ENCODE assay signal across 13 cellular contexts in the genomic region with DNA sequence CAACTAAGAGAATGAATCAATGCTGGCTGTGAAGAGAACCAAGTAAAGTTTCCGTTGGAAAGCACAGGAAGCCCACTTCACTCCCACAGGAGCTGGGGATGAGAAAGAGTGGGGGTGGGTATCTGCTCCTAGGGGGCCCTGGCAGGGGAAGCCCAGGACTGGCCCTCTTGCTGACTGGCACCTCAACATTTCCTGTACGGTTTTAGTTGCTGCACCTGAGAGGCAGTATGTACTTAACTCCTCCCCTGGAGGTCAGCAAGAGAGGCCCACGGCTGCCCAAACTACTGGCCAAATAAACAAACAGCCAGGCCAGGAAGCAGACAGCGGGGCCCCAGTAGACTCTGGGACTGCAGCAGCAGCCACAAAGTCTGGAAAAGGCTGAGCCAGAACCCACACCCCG. TPM values are rescaled to one million over a fixed set of nuclear protein-coding genes. Genes with fewer than 3 reads are reported as not detected.
DNase-seq lines count a peak whose midpoint lies in the region; ATAC-seq and TF ChIP-seq lines count a peak whose summit lies in the region.
"Had no signal": no experiment of that assay in that cellular context is flagged by ENCODE, and none has a peak within 500 bp of the region (broad histone marks: within the 10 kb centered on the region; RNA-seq: fewer than 3 reads in every experiment).

No MANE protein-coding gene starts in this region.

- peaks cover 24 to 51% (median 43%) of the 10 kb centered on the region in 10 experiments for H3K4me1 ChIP-seq in BLaER1 treated with 17β-estradiol and CSF1 and Interleukin-3, amounts not matched to agents 10 nM and 100 nM
- peaks cover 12% of the 10 kb centered on the region for H3K4me1 ChIP-seq in hepatocyte (ENCODE audit: insufficient read depth)
- H3K4me1 ChIP-seq in osteoblast (ENCODE audit: insufficient read depth, low read length): peaks cover 4% of the 10 kb centered on the region
- H3K4me1 ChIP-seq: colonic mucosa had no signal

- H2AFZ ChIP-seq in hepatocyte (no peak overlapping the region), osteoblast (ENCODE audit: low read length) (peak overlapping the region; percentile 36)

- peak overlapping the region in 8 of 11 experiments; percentile 18 to 49 (median 30); a peak in 8 of 22 replicates for H3K9ac ChIP-seq in BLaER1 treated with 17β-estradiol and CSF1 and Interleukin-3, amounts not matched to agents 10 nM and 100 nM

- TF ChIP-seq CTCF in hepatocyte (IDR thresholded peaks at IDR 0.05; ENCODE audit: poor library complexity) (no peak), osteoblast (IDR thresholded peaks at IDR 0.05; ENCODE audit: extremely low read depth, low read depth, low read length) (no peak)

- peak overlapping the region; percentile 68 to 87 (median 76) for H3K4me2 ChIP-seq in BLaER1 treated with 17β-estradiol and CSF1 and Interleukin-3, amounts not matched to agents 10 nM and 100 nM
- H3K4me2 ChIP-seq in hepatocyte: peak overlapping the region; percentile 41
- H3K4me2 ChIP-seq in osteoblast (ENCODE audit: insufficient read depth, low read length): no peak overlapping the region

- no peaks in the 10 kb centered on the region for H3K27me3 ChIP-seq in BLaER1 treated with 17β-estradiol and CSF1 and Interleukin-3, amounts not matched to agents 10 nM and 100 nM
- H3K27me3 ChIP-seq in hepatocyte (no peaks in the 10 kb centered on the region), osteoblast (ENCODE audit: insufficient read depth, low read length) (no peaks in the 10 kb centered on the region)
- H3K27me3 ChIP-seq: colonic mucosa, stomach had no signal

- H3K79me2 ChIP-seq in hepatocyte: no peaks in the 10 kb centered on the region
- H3K79me2 ChIP-seq in osteoblast (ENCODE audit: insufficient read depth, low read length): no peaks in the 10 kb centered on the region

- DNase-seq in hepatocyte (ENCODE audit: low spot score) (peak; percentile 28), osteoblast (ENCODE audit: insufficient read length, low spot score, missing footprints) (peak; percentile 63), caudate nucleus (lab: John Stamatoyannopoulos, UW) (no peak), SK-N-DZ (ENCODE audit: low spot score) (no peak), NCI-H2029 treated with DMSO at 0.1 percent for 48 hours (lab: John Stamatoyannopoulos, UW) (no peak)
- DNase-seq: activated CD4-positive, alpha-beta memory T cell treated with anti-CD3 and anti-CD28 coated beads for 36 hours; activated effector memory CD4-positive, alpha-beta T cell treated with Interleukin-2 at 50 U/mL for 16 hours; colonic mucosa; NCI-H69; stomach had no signal

- peaks cover 0 to 25% (median 15%) of the 10 kb centered on the region in 11 experiments; a peak in 15 of 22 replicates for H3K9me3 ChIP-seq in BLaER1 treated with 17β-estradiol and CSF1 and Interleukin-3, amounts not matched to agents 10 nM and 100 nM (replicated peaks in 1 of 11)
- H3K9me3 ChIP-seq in hepatocyte (ENCODE audit: low read depth): no peaks in the 10 kb centered on the region
- H3K9me3 ChIP-seq in osteoblast (ENCODE audit: low read depth, low read length): no peaks in the 10 kb centered on the region
- H3K9me3 ChIP-seq: colonic mucosa, stomach had no signal

- H3K36me3 ChIP-seq in BLaER1 treated with 17β-estradiol and CSF1 and Interleukin-3, amounts not matched to agents 10 nM and 100 nM: no peaks in the 10 kb centered on the region
- no peaks in the 10 kb centered on the region for H3K36me3 ChIP-seq in hepatocyte (replicated peaks; ENCODE audit: insufficient read depth, low read depth)
- no peaks in the 10 kb centered on the region for H3K36me3 ChIP-seq in osteoblast (ENCODE audit: insufficient read depth, low read length)
- H3K36me3 ChIP-seq: colonic mucosa, stomach had no signal

- 42% methylated on average over 4 of the region's 5 CpGs for WGBS in hepatocyte (ENCODE audit: low lambda C conversion rate, missing lambda C conversion rate)

- ATAC-seq in GM21619 (IDR thresholded peaks at IDR 0.05; ENCODE audit: unreplicated experiment): no peak

- no peaks in the 10 kb centered on the region for H3K9me2 ChIP-seq in hepatocyte (replicated peaks; ENCODE audit: insufficient read depth)

- H4K20me1 ChIP-seq in BLaER1 treated with 17β-estradiol and CSF1 and Interleukin-3, amounts not matched to agents 10 nM and 100 nM: no peaks in the 10 kb centered on the region
- no peaks in the 10 kb centered on the region for H4K20me1 ChIP-seq in hepatocyte (ENCODE audit: insufficient read depth, poor library complexity, severe bottlenecking)
- no peaks in the 10 kb centered on the region for H4K20me1 ChIP-seq in osteoblast (ENCODE audit: insufficient read depth, low read length)

- no peak overlapping the region for H3K4me3 ChIP-seq in BLaER1 treated with 17β-estradiol and CSF1 and Interleukin-3, amounts not matched to agents 10 nM and 100 nM
- H3K4me3 ChIP-seq in hepatocyte: no peak overlapping the region
- H3K4me3 ChIP-seq in osteoblast (ENCODE audit: insufficient read depth, low read length): no peak overlapping the region
- H3K4me3 ChIP-seq: colonic mucosa, stomach had no signal

- H3K27ac ChIP-seq in BLaER1 treated with 17β-estradiol and CSF1 and Interleukin-3, amounts not matched to agents 10 nM and 100 nM: peak overlapping the region; percentile 24 to 72 (median 49); a peak in 18 of 22 replicates
- H3K27ac ChIP-seq in hepatocyte (peak overlapping the region; percentile 22), osteoblast (ENCODE audit: low read depth, low read length) (no peak overlapping the region), caudate nucleus (ENCODE audit: low read depth, low read length) (no peak overlapping the region)
- H3K27ac ChIP-seq: colonic mucosa, stomach had no signal

TF ChIP-seq in PFSK-1, 5 proteins besides CTCF, POLR2A, EP300 and RAD21:
- no peak for TF ChIP-seq SIN3A (IDR thresholded peaks at IDR 0.05; ENCODE audit: borderline replicate concordance, insufficient read depth, low read length)
- TF ChIP-seq, protein P1, sequence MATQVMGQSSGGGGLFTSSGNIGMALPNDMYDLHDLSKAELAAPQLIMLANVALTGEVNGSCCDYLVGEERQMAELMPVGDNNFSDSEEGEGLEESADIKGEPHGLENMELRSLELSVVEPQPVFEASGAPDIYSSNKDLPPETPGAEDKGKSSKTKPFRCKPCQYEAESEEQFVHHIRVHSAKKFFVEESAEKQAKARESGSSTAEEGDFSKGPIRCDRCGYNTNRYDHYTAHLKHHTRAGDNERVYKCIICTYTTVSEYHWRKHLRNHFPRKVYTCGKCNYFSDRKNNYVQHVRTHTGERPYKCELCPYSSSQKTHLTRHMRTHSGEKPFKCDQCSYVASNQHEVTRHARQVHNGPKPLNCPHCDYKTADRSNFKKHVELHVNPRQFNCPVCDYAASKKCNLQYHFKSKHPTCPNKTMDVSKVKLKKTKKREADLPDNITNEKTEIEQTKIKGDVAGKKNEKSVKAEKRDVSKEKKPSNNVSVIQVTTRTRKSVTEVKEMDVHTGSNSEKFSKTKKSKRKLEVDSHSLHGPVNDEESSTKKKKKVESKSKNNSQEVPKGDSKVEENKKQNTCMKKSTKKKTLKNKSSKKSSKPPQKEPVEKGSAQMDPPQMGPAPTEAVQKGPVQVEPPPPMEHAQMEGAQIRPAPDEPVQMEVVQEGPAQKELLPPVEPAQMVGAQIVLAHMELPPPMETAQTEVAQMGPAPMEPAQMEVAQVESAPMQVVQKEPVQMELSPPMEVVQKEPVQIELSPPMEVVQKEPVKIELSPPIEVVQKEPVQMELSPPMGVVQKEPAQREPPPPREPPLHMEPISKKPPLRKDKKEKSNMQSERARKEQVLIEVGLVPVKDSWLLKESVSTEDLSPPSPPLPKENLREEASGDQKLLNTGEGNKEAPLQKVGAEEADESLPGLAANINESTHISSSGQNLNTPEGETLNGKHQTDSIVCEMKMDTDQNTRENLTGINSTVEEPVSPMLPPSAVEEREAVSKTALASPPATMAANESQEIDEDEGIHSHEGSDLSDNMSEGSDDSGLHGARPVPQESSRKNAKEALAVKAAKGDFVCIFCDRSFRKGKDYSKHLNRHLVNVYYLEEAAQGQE (IDR thresholded peaks at IDR 0.05; ENCODE audit: insufficient read depth in 1 of 2, low read depth in 2 of 2, low read length in 2 of 2): no peak
- no peak for TF ChIP-seq POLR2AphosphoS5 (IDR thresholded peaks at IDR 0.05; ENCODE audit: low read depth, low read length)
- TF ChIP-seq FOXP2 (optimal IDR thresholded peaks at IDR 0.05; ENCODE audit: borderline replicate concordance, extremely low read depth, extremely low read length, insufficient read depth): peak; percentile 27
TF ChIP-seq in PFSK-1: peak in this region for 1.

RNA-seq across cellular contexts. Expression of a gene that starts 33.8 kb away (rescaled TPM):
- polyA plus RNA-seq in PFSK-1 (2012; ENCODE audit: insufficient read length, low read depth): 0.46 TPM
- 0.04 and 0.20 TPM in 2 replicates for total RNA-seq in hepatocyte
- polyA plus RNA-seq in hepatocyte: 0.77 TPM in 1 of 2 replicates, not detected in the other
- total RNA-seq in osteoblast: 0.29 and 0.72 TPM in 2 replicates
- polyA plus RNA-seq in SK-N-DZ (2014; cell fraction: cytosol; rRNA removed): 0.16 and 0.23 TPM in 2 replicates
- polyA plus RNA-seq in SK-N-DZ (2014; cell fraction: nucleus; rRNA removed): 0.31 and 0.36 TPM in 2 replicates
- total RNA-seq: activated CD4-positive, alpha-beta memory T cell treated with anti-CD3 and anti-CD28 coated beads for 36 hours had no signal

RNA-seq across cellular contexts. Expression of a gene that starts 41.9 kb away (rescaled TPM):
- 16.1 TPM for polyA plus RNA-seq in PFSK-1 (2012; ENCODE audit: insufficient read length, low read depth)
- total RNA-seq in hepatocyte: 117 and 139 TPM in 2 replicates
- 166 and 188 TPM in 2 replicates for polyA plus RNA-seq in hepatocyte
- total RNA-seq in osteoblast: 19.4 and 34.4 TPM in 2 replicates
- 108 and 135 TPM in 2 replicates for polyA plus RNA-seq in SK-N-DZ (2014; cell fraction: cytosol; rRNA removed)
- 46.5 and 66.6 TPM in 2 replicates for polyA plus RNA-seq in SK-N-DZ (2014; cell fraction: nucleus; rRNA removed)

Comparison
In these comparisons a context has a peak if more than half of its experiments do, and no peak if none do; other contexts are left out.
1. H3K27ac ChIP-seq: peak in BLaER1 treated with 17β-estradiol and CSF1 and Interleukin-3, amounts not matched to agents 10 nM and 100 nM (11 of 11) and hepatocyte (single experiment); none in osteoblast (single experiment) and caudate nucleus (single experiment).
2. DNase-seq: peak in hepatocyte (single experiment) and osteoblast (single experiment); none in caudate nucleus (0 of 61), SK-N-DZ (single experiment) and NCI-H2029 treated with DMSO at 0.1 percent for 48 hours (single experiment).